In the genomic region with DNA sequence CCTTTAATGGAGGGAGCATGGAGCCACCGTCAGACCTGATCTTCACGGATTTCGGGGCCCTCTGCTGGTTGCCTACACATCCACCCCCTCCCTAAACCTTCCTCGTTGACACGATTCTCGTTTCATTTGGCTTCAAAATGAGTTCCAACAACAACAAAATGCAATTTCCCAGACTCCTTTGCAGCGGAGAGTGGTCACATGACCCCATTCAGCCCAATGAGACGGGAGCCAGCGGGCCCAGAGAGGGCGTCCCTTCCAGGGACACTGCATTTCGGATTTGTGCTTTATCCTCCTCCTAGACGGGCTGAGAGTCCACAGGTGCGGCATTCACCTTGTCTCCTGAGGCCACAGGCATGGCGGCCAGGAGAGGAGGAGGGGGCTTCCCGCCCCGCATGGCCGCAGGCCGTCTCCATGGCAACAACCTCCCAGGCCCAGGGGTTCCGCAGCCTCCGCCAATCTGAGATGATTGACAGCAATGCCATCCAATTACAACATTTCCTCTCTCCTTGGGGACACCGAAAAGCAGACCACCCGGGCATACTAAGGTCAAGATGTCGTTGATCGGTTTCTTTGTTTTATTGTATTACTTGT, we compare ENCODE assay signal across 16 cellular contexts.
A peak's percentile ranks its signal among the peaks of the same experiment; 100 is the strongest.
DNase-seq lines count a peak whose midpoint lies in the region; ATAC-seq, FAIRE-seq and TF ChIP-seq lines count a peak whose summit lies in the region.
"Had no signal": no experiment of that assay in that cellular context is flagged by ENCODE, and none has a peak within 500 bp of the region (broad histone marks: within the 10 kb centered on the region; RNA-seq: fewer than 3 reads in every experiment).

No MANE protein-coding gene starts in this region.

- 95% methylated on average over 6 of the region's 24 CpGs; no CpG with 5 or more reads in 1 of the 2 experiments for WGBS in IMR-90 (ENCODE audit: extremely low coverage in 2 of 2, insufficient read length in 1 of 2), 2 experiments
- WGBS in K562 (ENCODE audit: insufficient coverage, low coverage, missing lambda C conversion rate), result 42% methylated on average over 19 of the region's 24 CpGs

- no peak overlapping the region for H2AK9ac ChIP-seq in IMR-90 (replicated peaks; ENCODE audit: low read depth, low read length, poor library complexity)

- POLR2A ChIA-PET in IMR-90 (lab: Charles Lee; ENCODE audit: unreplicated experiment), result no interaction called here
- POLR2A ChIA-PET in K562 (lab: Yijun Ruan, JAX), result no interaction called here

- H3K9me1 ChIP-seq in IMR-90 (ENCODE audit: insufficient read depth, low read length), result no peaks in the 10 kb centered on the region
- H3K9me1 ChIP-seq in K562 (ENCODE audit: control insufficient read depth, insufficient read depth, low read length), result no peaks in the 10 kb centered on the region

- H3K18ac ChIP-seq in IMR-90 (ENCODE audit: low read depth, low read length), result no peak overlapping the region

- no peak overlapping the region for H2BK20ac ChIP-seq in IMR-90 (ENCODE audit: low read depth, low read length)

- no peak overlapping the region for H3K23ac ChIP-seq in IMR-90 (ENCODE audit: low read depth, low read length)

- in situ Hi-C loops in IMR-90 (cut with MboI; ENCODE audit: low sequenced_read_pairs) (no loop called here), K562 (cut with MboI) (loop anchor here (5.0 kb wide), 1 partner anchor 490 kb away; the partner anchor contains the start of gene FOXC2)

- no peak overlapping the region for H2BK15ac ChIP-seq in IMR-90 (ENCODE audit: low read depth, low read length)

- DNase-seq in ELF-1 (ENCODE audit: low read depth, low spot score) (peak; percentile 68), IMR-90 (no peak), K562 (ENCODE audit: extremely low read depth in 1 of 4, low spot score in 3 of 4) (peak in 3 of 4 experiments; percentile 43 to 47 (median 46)), mesenteric fat pad (ENCODE audit: low spot score) (peak; percentile 9), NCI-H1436 (lab: John Stamatoyannopoulos, UW) (no peak), NCI-H1694 (lab: John Stamatoyannopoulos, UW) (no peak)
- no peak for DNase-seq in activated naive CD4-positive, alpha-beta T cell treated with Interleukin-2 at 50 U/mL for 16 hours
- DNase-seq: CD4-positive, alpha-beta memory T cell; cerebellar nuclear complex; erythroblast; mesenchymal stem cell; NCI-H1694 treated with DMSO at 0.1 percent for 48 hours; NCI-H82; occipital lobe had no signal

- TF ChIP-seq EP300 in K562 (IDR thresholded peaks at IDR 0.05; ENCODE audit: low read length), result no peak

- H3K4ac ChIP-seq in IMR-90 (ENCODE audit: low read depth, low read length), result no peak overlapping the region

- H3K36me3 ChIP-seq in IMR-90 (ENCODE audit: control insufficient read depth, insufficient read depth, low read length), result no peaks in the 10 kb centered on the region
- no peaks in the 10 kb centered on the region for H3K36me3 ChIP-seq in K562 (ENCODE audit: control insufficient read depth, insufficient read depth, low read length)
- H3K36me3 ChIP-seq: suprapubic skin had no signal

- no peak overlapping the region for H2AK5ac ChIP-seq in IMR-90 (ENCODE audit: low read depth, low read length)

- TF ChIP-seq CTCF in IMR-90 (conservative IDR thresholded peaks at IDR 0.05; ENCODE audit: low read depth, low read length), result 0 out of 2 replicates have a peak, but pooled peaks have one; percentile 10
- peak in 2 of 3 experiments; percentile 23 to 35; a peak in 1 of 6 replicates for TF ChIP-seq CTCF in K562 (IDR thresholded peaks at IDR 0.05 in 2 of 3, conservative IDR thresholded peaks at IDR 0.05 in 1 of 3; ENCODE audit: insufficient read depth in 2 of 3, low read depth in 1 of 3, low read length in 3 of 3)

- intact Hi-C loops in IMR-90 (cut with micrococcal nuclease) (no loop called here), K562 (cut with micrococcal nuclease) (no loop called here)

- no peak overlapping the region for H3K4me2 ChIP-seq in IMR-90 (ENCODE audit: low read depth, low read length)
- no peak overlapping the region for H3K4me2 ChIP-seq in K562 (ENCODE audit: insufficient read depth, low read length)

- H4K20me1 ChIP-seq in IMR-90 (ENCODE audit: insufficient read depth, low read length) (no peaks in the 10 kb centered on the region), K562 (replicated peaks; ENCODE audit: control insufficient read depth, insufficient read depth, low read length) (no peaks in the 10 kb centered on the region)

- H3K79me1 ChIP-seq in IMR-90 (ENCODE audit: low read depth in 1 of 2, low read length in 2 of 2), result no peaks in the 10 kb centered on the region

- no peak overlapping the region for H3K56ac ChIP-seq in IMR-90 (ENCODE audit: extremely low read depth, insufficient read depth, low read length)

- H3K4me1 ChIP-seq in IMR-90 (ENCODE audit: control insufficient read depth, insufficient read depth, low read length), result no peaks in the 10 kb centered on the region; the same call in 1 of the 2 replicates
- H3K4me1 ChIP-seq in K562 (replicated peaks in 1 of 2; ENCODE audit: control insufficient read depth in 2 of 2, insufficient read depth in 2 of 2, low read length in 2 of 2), result peaks cover 14 to 32% of the 10 kb centered on the region in 2 experiments
- H3K4me1 ChIP-seq: suprapubic skin had no signal

- TF ChIP-seq POLR2A in IMR-90 (IDR thresholded peaks at IDR 0.05; ENCODE audit: low read depth, low read length) (no peak), K562 (conservative IDR thresholded peaks at IDR 0.05) (no peak)

- no peak overlapping the region for H2AFZ ChIP-seq in IMR-90 (replicated peaks; ENCODE audit: low read length, poor library complexity)
- H2AFZ ChIP-seq in K562 (ENCODE audit: low read depth, low read length), result no peak overlapping the region; the same call in 1 of the 2 replicates

- peak; percentile 61 for FAIRE-seq in K562 (lab: Jason Lieb, UNC)

- no peak overlapping the region for H4K8ac ChIP-seq in IMR-90 (ENCODE audit: low read depth in 2 of 2, low read length in 2 of 2)

- TF ChIP-seq RAD21 in IMR-90 (IDR thresholded peaks at IDR 0.05; ENCODE audit: low read length) (no peak), K562 (CRISPR knock-in tag; conservative IDR thresholded peaks at IDR 0.05 in 1 of 2, IDR thresholded peaks at IDR 0.05 in 1 of 2) (peak in 1 of 2 experiments; percentile 28; a peak in 2 of 4 replicates)

- CTCF ChIA-PET in IMR-90 (lab: Yijun Ruan, JAX), result no interaction called here
- CTCF ChIA-PET in K562 (lab: Yijun Ruan, JAX; ENCODE audit: low intra/inter-chr PET ratio), result interaction anchor here (0.6 kb wide), 1 partner anchor 493 kb away, joined by 3 read pairs; no protein-coding TSS in a partner anchor

- no peak overlapping the region for H2BK5ac ChIP-seq in IMR-90 (ENCODE audit: low read depth, low read length, poor library complexity, severe bottlenecking)

- H3K27me3 ChIP-seq in IMR-90 (ENCODE audit: control insufficient read depth, insufficient read depth, low read length), result peaks cover 6% of the 10 kb centered on the region
- peaks cover 3 to 9% of the 10 kb centered on the region in 2 experiments; a peak in 3 of 5 replicates for H3K27me3 ChIP-seq in K562 (ENCODE audit: control insufficient read depth in 2 of 2, insufficient read depth in 2 of 2, low read length in 2 of 2)

- no peak overlapping the region for H4K5ac ChIP-seq in IMR-90 (ENCODE audit: low read depth, low read length)

- H2BK120ac ChIP-seq in IMR-90 (ENCODE audit: low read depth, low read length), result no peak overlapping the region

- ATAC-seq in IMR-90 (ENCODE audit: low read depth) (no peak), K562 (no peak), HG02759 (IDR thresholded peaks at IDR 0.05; ENCODE audit: unreplicated experiment) (no peak)

- H3K9ac ChIP-seq in IMR-90 (ENCODE audit: low read depth, low read length) (no peak overlapping the region), K562 (ENCODE audit: insufficient read depth in 1 of 2, low read depth in 2 of 2, low read length in 2 of 2) (no peak overlapping the region)

- H3K4me3 ChIP-seq in IMR-90 (ENCODE audit: insufficient read depth, low read depth, low read length) (no peak overlapping the region), K562 (no peak overlapping the region)
- H3K4me3 ChIP-seq: suprapubic skin had no signal

- peaks cover 3% of the 10 kb centered on the region; the same call in 1 of the 2 replicates for H3K9me3 ChIP-seq in IMR-90 (ENCODE audit: control insufficient read depth, insufficient read depth, low read length)
- peaks cover 9% of the 10 kb centered on the region for H3K9me3 ChIP-seq in K562 (replicated peaks; ENCODE audit: control insufficient read depth, insufficient read depth, low read depth, low read length)
- H3K9me3 ChIP-seq: suprapubic skin had no signal

- BruUV-seq in IMR-90 (replicated peaks; lab: Mats Ljungman, UMichigan) (no TSS peak), K562 (replicated peaks; lab: Mats Ljungman, UMichigan) (no TSS peak)

- no peaks in the 10 kb centered on the region for H3K79me2 ChIP-seq in K562 (ENCODE audit: control insufficient read depth, insufficient read depth, low read length)

- dilution Hi-C loops in IMR-90 (cut with HindIII; ENCODE audit: low sequenced_read_pairs, unreplicated experiment), result no loop called here

- no peak overlapping the region for H3K27ac ChIP-seq in IMR-90 (ENCODE audit: insufficient read depth, low read length)
- no peak overlapping the region for H3K27ac ChIP-seq in K562 (ENCODE audit: extremely low read depth, low read depth, low read length)
- H3K27ac ChIP-seq: suprapubic skin had no signal

- no peak overlapping the region for H3K14ac ChIP-seq in IMR-90 (replicated peaks; ENCODE audit: low read depth, low read length)

- no peak overlapping the region for H4K91ac ChIP-seq in IMR-90 (ENCODE audit: insufficient read depth, low read depth, low read length)

TF ChIP-seq in IMR-90, 13 proteins besides CTCF, POLR2A, EP300 and RAD21 (continues in another document):
- TF ChIP-seq SMC3 (IDR thresholded peaks at IDR 0.05; ENCODE audit: low read depth, low read length), result peak; percentile 23; the same call in 1 of the 2 replicates
- TF ChIP-seq USF2 (IDR thresholded peaks at IDR 0.05; ENCODE audit: low read depth, low read length), result peak; percentile 21; the same call in 1 of the 2 replicates

TF ChIP-seq in K562, 482 proteins besides CTCF, POLR2A, EP300 and RAD21 (continues in another document):
- TF ChIP-seq MYC (IDR thresholded peaks at IDR 0.05; ENCODE audit: low read depth, low read length) (no peak), MYC (CRISPR knock-in tag; IDR thresholded peaks at IDR 0.05; ENCODE audit: borderline replicate concordance, low read depth) (no peak)

Comparison
In these comparisons a context has a peak if more than half of its experiments do, and no peak if none do; other contexts are left out.
1. DNase-seq: peak in ELF-1 (single experiment), K562 (3 of 4) and mesenteric fat pad (single experiment); none in IMR-90 (single experiment), activated naive CD4-positive, alpha-beta T cell treated with Interleukin-2 at 50 U/mL for 16 hours (single experiment), NCI-H1436 (single experiment) and NCI-H1694 (single experiment).